9 cellular contexts compared by ENCODE assay signal in the genomic region with DNA sequence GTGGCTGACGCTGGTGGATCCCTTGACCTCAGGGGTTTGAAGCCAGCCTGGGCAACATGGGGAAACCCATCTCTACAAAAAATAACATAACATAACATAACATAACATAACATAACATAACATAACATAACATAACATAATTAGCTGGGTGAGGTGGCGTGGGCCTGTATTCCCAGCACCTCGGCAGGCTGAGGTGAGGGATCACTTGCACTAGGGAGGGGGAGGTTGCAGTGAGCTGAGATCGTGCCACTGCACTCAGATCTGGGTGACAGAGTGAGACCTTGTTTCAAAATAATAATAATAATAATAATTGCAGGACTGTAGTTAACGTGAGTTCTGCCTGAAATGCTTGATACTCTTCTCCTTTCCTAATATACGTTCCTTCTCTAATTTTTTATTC. TPM values are rescaled to one million over a fixed set of nuclear protein-coding genes. Genes with fewer than 3 reads are reported as not detected.
DNase-seq lines count a peak whose midpoint lies in the region; ATAC-seq and TF ChIP-seq lines count a peak whose summit lies in the region.
"Had no signal": no experiment of that assay in that cellular context is flagged by ENCODE, and none has a peak within 500 bp of the region (broad histone marks: within the 10 kb centered on the region; RNA-seq: fewer than 3 reads in every experiment).

No MANE protein-coding gene starts in this region.

- POLR2A ChIA-PET in activated CD4-positive, alpha-beta memory T cell treated with anti-CD3 and anti-CD28 coated beads for 36 hours (lab: Charles Lee): no interaction called here

- H3K27me3 Mint-ChIP-seq in activated naive CD4-positive, alpha-beta T cell treated with anti-CD3 and anti-CD28 coated beads, Interleukin-2, amount 10 ng/mL, durations not matched to agents 7 days and 5 days: peaks cover 9% of the 10 kb centered on the region
- peaks cover 5% of the 10 kb centered on the region for H3K27me3 Mint-ChIP-seq in activated CD4-positive, alpha-beta memory T cell treated with anti-CD3 and anti-CD28 coated beads for 36 hours

- H3K4me3 Mint-ChIP-seq in activated naive CD4-positive, alpha-beta T cell treated with anti-CD3 and anti-CD28 coated beads, Interleukin-2, amount 10 ng/mL, durations not matched to agents 7 days and 5 days: peak overlapping the region; percentile 99
- H3K4me3 Mint-ChIP-seq in activated CD4-positive, alpha-beta memory T cell treated with anti-CD3 and anti-CD28 coated beads for 36 hours: peak overlapping the region; percentile 98

- H3K36me3 ChIP-seq in iPS-20b (ENCODE audit: insufficient read depth, low read depth, low read length) (peaks cover 54% of the 10 kb centered on the region), thoracic aorta (peaks cover 5% of the 10 kb centered on the region)

- H3K9me3 ChIP-seq in iPS-20b (ENCODE audit: insufficient read depth, low read depth, low read length) (no peaks in the 10 kb centered on the region), thoracic aorta (no peaks in the 10 kb centered on the region)

- peaks cover 42% of the 10 kb centered on the region for H3K36me3 Mint-ChIP-seq in activated naive CD4-positive, alpha-beta T cell treated with anti-CD3 and anti-CD28 coated beads, Interleukin-2, amount 10 ng/mL, durations not matched to agents 7 days and 5 days
- peaks cover 39% of the 10 kb centered on the region for H3K36me3 Mint-ChIP-seq in activated CD4-positive, alpha-beta memory T cell treated with anti-CD3 and anti-CD28 coated beads for 36 hours

- no peak for TF ChIP-seq CTCF in thoracic aorta (IDR thresholded peaks at IDR 0.05)

- H3K9me3 Mint-ChIP-seq in activated naive CD4-positive, alpha-beta T cell treated with anti-CD3 and anti-CD28 coated beads, Interleukin-2, amount 10 ng/mL, durations not matched to agents 7 days and 5 days: no peaks in the 10 kb centered on the region
- H3K9me3 Mint-ChIP-seq in activated CD4-positive, alpha-beta memory T cell treated with anti-CD3 and anti-CD28 coated beads for 36 hours: no peaks in the 10 kb centered on the region

- 0 out of 2 replicates have a peak, but pooled peaks cover 5% of the 10 kb centered on the region for H3K4me1 ChIP-seq in iPS-20b (ENCODE audit: insufficient read depth, low read length)
- H3K4me1 ChIP-seq in thoracic aorta (ENCODE audit: control insufficient read depth in 1 of 2, low read depth in 2 of 2): peaks cover 7 to 19% of the 10 kb centered on the region in 2 donors

- DNase-seq in activated naive CD4-positive, alpha-beta T cell treated with anti-CD3 and anti-CD28 coated beads, Interleukin-2, amount 10 ng/mL, durations not matched to agents 7 days and 5 days: no peak
- no peak for DNase-seq in activated naive CD4-positive, alpha-beta T cell treated with anti-CD3 and anti-CD28 coated beads, Interleukin-2, amount 50 U/mL, for 16 hours
- no peak for DNase-seq in activated CD4-positive, alpha-beta memory T cell treated with anti-CD3 and anti-CD28 coated beads for 36 hours
- DNase-seq in thoracic aorta (ENCODE audit: low spot score): no peak
- DNase-seq in NCI-H446 (lab: John Stamatoyannopoulos, UW): no peak
- no peak for DNase-seq in NOMO-1 (lab: John Stamatoyannopoulos, UW; ENCODE audit: unreplicated experiment in 2 of 2)
- no peak for DNase-seq in HT-29 (ENCODE audit: low spot score)
- DNase-seq: DMS 273 treated with DMSO at 0.1 percent for 48 hours had no signal

- ATAC-seq in thoracic aorta (ENCODE audit: insufficient number of reproducible peaks, low FRiP score, low read depth): no peak

- peak overlapping the region; percentile 86 for H3K27ac ChIP-seq in iPS-20b (ENCODE audit: low read length)
- no peak overlapping the region for H3K27ac ChIP-seq in thoracic aorta

- peaks cover 35% of the 10 kb centered on the region for H3K4me1 Mint-ChIP-seq in activated naive CD4-positive, alpha-beta T cell treated with anti-CD3 and anti-CD28 coated beads, Interleukin-2, amount 10 ng/mL, durations not matched to agents 7 days and 5 days
- peaks cover 34% of the 10 kb centered on the region for H3K4me1 Mint-ChIP-seq in activated CD4-positive, alpha-beta memory T cell treated with anti-CD3 and anti-CD28 coated beads for 36 hours (ENCODE audit: low read depth)

- peak overlapping the region; percentile 99 for H3K27ac Mint-ChIP-seq in activated naive CD4-positive, alpha-beta T cell treated with anti-CD3 and anti-CD28 coated beads, Interleukin-2, amount 10 ng/mL, durations not matched to agents 7 days and 5 days
- peak overlapping the region; percentile 99 for H3K27ac Mint-ChIP-seq in activated CD4-positive, alpha-beta memory T cell treated with anti-CD3 and anti-CD28 coated beads for 36 hours

- no peaks in the 10 kb centered on the region for H3K27me3 ChIP-seq in iPS-20b (ENCODE audit: insufficient read depth, low read length)
- no peaks in the 10 kb centered on the region for H3K27me3 ChIP-seq in thoracic aorta (replicated peaks; ENCODE audit: insufficient read depth)

- intact Hi-C loops in activated CD4-positive, alpha-beta memory T cell treated with anti-CD3 and anti-CD28 coated beads for 36 hours (cut with micrococcal nuclease): loop anchor here (2.0 to 10.0 kb wide), 5 partner anchors 71 to 857 kb away; a partner anchor contains a TSS

- H3K9ac ChIP-seq in iPS-20b (ENCODE audit: low read depth, low read length): peak overlapping the region; percentile 98

- CTCF ChIA-PET in activated naive CD4-positive, alpha-beta T cell treated with anti-CD3 and anti-CD28 coated beads, Interleukin-2, amount 10 ng/mL, durations not matched to agents 7 days and 5 days (lab: Charles Lee): no interaction called here
- CTCF ChIA-PET in activated CD4-positive, alpha-beta memory T cell treated with anti-CD3 and anti-CD28 coated beads for 36 hours (lab: Charles Lee): interaction anchor here (1.2 to 1.3 kb wide), 2 partner anchors 9 to 247 kb away, joined by 3 to 4 read pairs; no protein-coding TSS in a partner anchor

- H3K4me3 ChIP-seq in iPS-20b (ENCODE audit: low read length) (peak overlapping the region; percentile 100), thoracic aorta (peak overlapping the region; percentile 83)

RNA-seq across cellular contexts. Expression of a gene that starts 1.3 kb away (rescaled TPM):
- total RNA-seq in activated CD4-positive, alpha-beta memory T cell treated with anti-CD3 and anti-CD28 coated beads for 36 hours: 10 to 100 TPM; 66.2 to 69.1 TPM
- total RNA-seq in thoracic aorta: 10 to 100 TPM in 1 of 2 donors, 1 to 10 TPM in 1; 8.2 to 25.3 TPM
- total RNA-seq in HT-29 (2014; rRNA removed; shearing (Covaris generic)): 34.0 and 41.7 TPM in 2 replicates
